ENCODE assay signal across 14 cellular contexts in the genomic region with DNA sequence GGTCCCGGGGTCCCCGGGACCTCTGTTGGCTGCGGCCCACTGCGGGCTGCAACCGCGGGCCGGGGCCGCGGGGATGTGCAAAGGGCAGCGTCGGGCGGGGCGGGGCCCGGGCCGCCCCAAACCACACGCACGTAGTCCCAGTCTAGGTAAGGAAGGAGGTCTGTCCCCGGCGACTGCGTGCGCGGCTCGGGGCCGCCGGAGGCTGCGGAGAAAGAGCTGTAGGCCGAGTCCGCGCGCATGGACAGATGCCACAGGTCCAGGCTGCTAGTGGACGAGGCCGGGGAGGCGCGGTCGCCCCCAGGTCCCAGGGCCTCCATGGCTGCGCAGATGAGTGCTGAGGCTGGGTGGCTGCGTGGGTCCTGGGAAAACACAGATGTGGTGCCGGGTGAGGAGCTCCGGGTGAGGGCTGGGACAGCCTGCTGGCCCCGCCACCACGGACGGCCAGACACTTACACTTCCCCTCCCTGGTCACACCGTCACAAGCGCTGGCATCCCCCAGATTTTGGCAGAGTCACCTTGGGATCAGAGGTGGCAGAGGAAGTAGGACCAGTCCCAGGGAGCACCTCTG. TPM values are rescaled to one million over a fixed set of nuclear protein-coding genes. Genes with fewer than 3 reads are reported as not detected.
A peak's percentile ranks its signal among the peaks of the same experiment; 100 is the strongest.
DNase-seq lines count a peak whose midpoint lies in the region; ATAC-seq and TF ChIP-seq lines count a peak whose summit lies in the region.
"Had no signal": no experiment of that assay in that cellular context is flagged by ENCODE, and none has a peak within 500 bp of the region (broad histone marks: within the 10 kb centered on the region; RNA-seq: fewer than 3 reads in every experiment).

No MANE protein-coding gene starts in this region.

- peak; percentile 47 for DNase-seq in stimulated activated CD4-positive, alpha-beta T cell treated with anti-CD3 and anti-CD28 coated beads, Interleukin-15, amount 100 ng/mL, for 24 hours
- DNase-seq in stimulated activated CD4-positive, alpha-beta T cell treated with anti-CD3 and anti-CD28 coated beads, Interleukin-12 subunit alpha, Interleukin-12 subunit beta, amount 100 ng/mL, for 4 hours = no peak
- DNase-seq in choroid plexus epithelial cell (ENCODE audit: low read depth) = no peak
- DNase-seq in naive B cell = no peak
- no peak for DNase-seq in hippocampal formation (lab: John Stamatoyannopoulos, UW)
- no peak for DNase-seq in RKO (ENCODE audit: low spot score)
- no peak for DNase-seq in posterior vena cava (ENCODE audit: low spot score)
- DNase-seq: cerebellar nuclear complex, NCI-H2171, nucleus accumbens, SHP77 had no signal

- H3K27ac Mint-ChIP-seq in naive B cell = no peak overlapping the region

- peak overlapping the region; percentile 10 for H3K4me3 ChIP-seq in choroid plexus epithelial cell (ENCODE audit: low read depth, low read length)
- H3K4me3 ChIP-seq: BLaER1 had no signal

- peaks cover 47 to 81% (median 48%) of the 10 kb centered on the region in 3 donors for H3K27me3 Mint-ChIP-seq in naive B cell

- TF ChIP-seq CTCF in choroid plexus epithelial cell (conservative IDR thresholded peaks at IDR 0.05; ENCODE audit: low read depth, low read length) = no peak

- H3K36me3 Mint-ChIP-seq in naive B cell = no peaks in the 10 kb centered on the region

- intact Hi-C loops in posterior vena cava (cut with DNase I) = loop anchor here in 1 of 2 donors (10.0 kb wide), 1 partner anchor 301 kb away; no protein-coding TSS in a partner anchor

- peaks cover 4 to 28% (median 10%) of the 10 kb centered on the region in 3 donors for H3K4me1 Mint-ChIP-seq in naive B cell

- H3K4me3 Mint-ChIP-seq in naive B cell = peak overlapping the region in 6 of 8 donors; percentile 37 to 62 (median 52)

- no peaks in the 10 kb centered on the region for H3K9me3 Mint-ChIP-seq in naive B cell

- ATAC-seq in naive B cell (ENCODE audit: low read depth in 2 of 2) = peak in 1 of 2 donors; percentile 17
- no peak for ATAC-seq in HG03342 (IDR thresholded peaks at IDR 0.05; ENCODE audit: unreplicated experiment)
- ATAC-seq: gastroesophageal sphincter had no signal

RNA-seq across cellular contexts. Expression of a gene that starts 4.5 kb away (rescaled TPM):
- under 1 TPM in 1 of 6 donors, not detected in 5; 0.26 TPM for polyA plus RNA-seq in naive B cell (ENCODE audit: low read depth in 6 of 6)
- total RNA-seq in posterior vena cava = 1 to 10 TPM; 5.2 to 6.8 TPM

RNA-seq across cellular contexts. Expression of a gene that starts 12.8 kb away (rescaled TPM):
- not detected for polyA plus RNA-seq in naive B cell (ENCODE audit: low read depth in 6 of 6)
- not detected for total RNA-seq in posterior vena cava

RNA-seq across cellular contexts. Expression of a gene that starts 40.4 kb away (rescaled TPM):
- under 1 TPM in 2 of 6 donors, not detected in 4; 0.14 to 0.45 TPM for polyA plus RNA-seq in naive B cell (ENCODE audit: low read depth in 6 of 6)
- under 1 TPM; 0.33 to 0.51 TPM for total RNA-seq in posterior vena cava

RNA-seq across cellular contexts. Expression of a gene that starts 40.5 kb away (rescaled TPM):
- 100 to 1,000 TPM; 413 to 500 (median 433) TPM for polyA plus RNA-seq in naive B cell (ENCODE audit: low read depth in 6 of 6)
- total RNA-seq in posterior vena cava = 100 to 1,000 TPM; 364 to 379 TPM

RNA-seq across cellular contexts. Expression of a gene that starts 47.6 kb away (rescaled TPM):
- polyA plus RNA-seq in naive B cell (ENCODE audit: low read depth in 6 of 6) = 1 to 10 TPM; 1.6 to 3.2 (median 2.2) TPM
- total RNA-seq in posterior vena cava = under 1 TPM; 0.48 to 0.69 TPM
